Comparison of ENCODE assay signal across 11 cellular contexts in genomic region chr17:64278614-64279013, GRCh38. TPM values are rescaled to one million over a fixed set of nuclear protein-coding genes. Genes with fewer than 3 reads are reported as not detected.
A peak's percentile ranks its signal among the peaks of the same experiment; 100 is the strongest.
DNase-seq lines count a peak whose midpoint lies in the region; ATAC-seq and TF ChIP-seq lines count a peak whose summit lies in the region.
"Had no signal": no experiment of that assay in that cellular context is flagged by ENCODE, and none has a peak within 500 bp of the region (broad histone marks: within the 10 kb centered on the region; RNA-seq: fewer than 3 reads in every experiment).

No MANE protein-coding gene starts in this region.

- no peaks in the 10 kb centered on the region for H3K27me3 Mint-ChIP-seq in activated naive CD4-positive, alpha-beta T cell treated with anti-CD3 and anti-CD28 coated beads, Interleukin-2, amount 50 U/mL, for 24 hours
- H3K27me3 Mint-ChIP-seq in activated CD4-positive, alpha-beta memory T cell treated with anti-CD3 and anti-CD28 coated beads for 36 hours = no peaks in the 10 kb centered on the region
- H3K27me3 Mint-ChIP-seq: central memory CD8-positive, alpha-beta T cell; IgD-negative memory B cell had no signal

- H3K27me3 ChIP-seq in uterus = no peaks in the 10 kb centered on the region

- H3K27ac ChIP-seq in uterus = peak overlapping the region; percentile 13 to 36

- no peaks in the 10 kb centered on the region for H3K4me1 ChIP-seq in uterus

- no peak for DNase-seq in activated naive CD4-positive, alpha-beta T cell treated with anti-CD3 and anti-CD28 coated beads, Interleukin-2, amount 50 U/mL, for 72 hours (ENCODE audit: low spot score in 2 of 2)
- DNase-seq in activated CD4-positive, alpha-beta memory T cell treated with anti-CD3 and anti-CD28 coated beads for 36 hours = peak; percentile 45
- DNase-seq in iris pigment epithelial cell (ENCODE audit: low read depth) = peak; percentile 34
- DNase-seq in uterus = peak in 1 of 2 donors; percentile 27
- DNase-seq in ureter (ENCODE audit: low spot score) = no peak
- DNase-seq in NCI-H526 treated with DMSO at 0.1 percent for 48 hours (lab: John Stamatoyannopoulos, UW) = no peak
- DNase-seq: T-helper 1 cell had no signal

- no peaks in the 10 kb centered on the region for H3K9me3 ChIP-seq in uterus

- TF ChIP-seq POLR2A in uterus (IDR thresholded peaks at IDR 0.05) = no peak

- no peaks in the 10 kb centered on the region for H3K4me1 Mint-ChIP-seq in activated naive CD4-positive, alpha-beta T cell treated with anti-CD3 and anti-CD28 coated beads, Interleukin-2, amount 50 U/mL, for 24 hours
- H3K4me1 Mint-ChIP-seq in activated CD4-positive, alpha-beta memory T cell treated with anti-CD3 and anti-CD28 coated beads for 36 hours (ENCODE audit: low read depth) = peaks cover 6% of the 10 kb centered on the region
- H3K4me1 Mint-ChIP-seq: central memory CD8-positive, alpha-beta T cell had no signal

- no peak overlapping the region for H3K4me3 Mint-ChIP-seq in activated naive CD4-positive, alpha-beta T cell treated with anti-CD3 and anti-CD28 coated beads, Interleukin-2, amount 50 U/mL, for 24 hours
- H3K4me3 Mint-ChIP-seq in activated CD4-positive, alpha-beta memory T cell treated with anti-CD3 and anti-CD28 coated beads for 36 hours = no peak overlapping the region
- H3K4me3 Mint-ChIP-seq: central memory CD8-positive, alpha-beta T cell; IgD-negative memory B cell had no signal

- CTCF ChIA-PET in activated CD4-positive, alpha-beta memory T cell treated with anti-CD3 and anti-CD28 coated beads for 36 hours (lab: Charles Lee) = interaction anchor here (2.6 kb wide), 1 partner anchor 145 kb away, joined by 10 read pairs; no protein-coding TSS in a partner anchor

- no peak overlapping the region for H3K4me3 ChIP-seq in uterus

- POLR2A ChIA-PET in activated CD4-positive, alpha-beta memory T cell treated with anti-CD3 and anti-CD28 coated beads for 36 hours (lab: Charles Lee) = no interaction called here

- no peaks in the 10 kb centered on the region for H3K36me3 ChIP-seq in uterus

- TF ChIP-seq CTCF in uterus (IDR thresholded peaks at IDR 0.05) = no peak

- H3K27ac Mint-ChIP-seq in activated naive CD4-positive, alpha-beta T cell treated with anti-CD3 and anti-CD28 coated beads, Interleukin-2, amount 50 U/mL, for 24 hours = peak overlapping the region; percentile 52
- H3K27ac Mint-ChIP-seq in activated naive CD4-positive, alpha-beta T cell treated with anti-CD3 and anti-CD28 coated beads, Interleukin-2, amount 50 U/mL, for 72 hours = peak overlapping the region in 1 of 2 donors; percentile 44
- no peak overlapping the region for H3K27ac Mint-ChIP-seq in activated CD4-positive, alpha-beta memory T cell treated with anti-CD3 and anti-CD28 coated beads for 36 hours

- intact Hi-C loops in activated CD4-positive, alpha-beta memory T cell treated with anti-CD3 and anti-CD28 coated beads for 36 hours (cut with micrococcal nuclease) = no loop called here
- intact Hi-C loops in uterus (cut with DNase I; ENCODE audit: low total_unique reads) = no loop called here

- no peak for ATAC-seq in activated naive CD4-positive, alpha-beta T cell treated with anti-CD3 and anti-CD28 coated beads, Interleukin-2, amount 50 U/mL, for 72 hours
- ATAC-seq in GM18907 (IDR thresholded peaks at IDR 0.05; ENCODE audit: unreplicated experiment) = no peak

- no peaks in the 10 kb centered on the region for H3K36me3 Mint-ChIP-seq in activated naive CD4-positive, alpha-beta T cell treated with anti-CD3 and anti-CD28 coated beads, Interleukin-2, amount 50 U/mL, for 24 hours
- H3K36me3 Mint-ChIP-seq in activated naive CD4-positive, alpha-beta T cell treated with anti-CD3 and anti-CD28 coated beads, Interleukin-2, amount 50 U/mL, for 72 hours = no peaks in the 10 kb centered on the region
- no peaks in the 10 kb centered on the region for H3K36me3 Mint-ChIP-seq in activated CD4-positive, alpha-beta memory T cell treated with anti-CD3 and anti-CD28 coated beads for 36 hours
- H3K36me3 Mint-ChIP-seq: IgD-negative memory B cell had no signal

- H3K9me3 Mint-ChIP-seq in activated naive CD4-positive, alpha-beta T cell treated with anti-CD3 and anti-CD28 coated beads, Interleukin-2, amount 50 U/mL, for 24 hours = no peaks in the 10 kb centered on the region
- no peaks in the 10 kb centered on the region for H3K9me3 Mint-ChIP-seq in activated naive CD4-positive, alpha-beta T cell treated with anti-CD3 and anti-CD28 coated beads, Interleukin-2, amount 50 U/mL, for 72 hours
- H3K9me3 Mint-ChIP-seq in activated CD4-positive, alpha-beta memory T cell treated with anti-CD3 and anti-CD28 coated beads for 36 hours = no peaks in the 10 kb centered on the region
- H3K9me3 Mint-ChIP-seq: central memory CD8-positive, alpha-beta T cell; IgD-negative memory B cell had no signal

RNA-seq across cellular contexts. Expression of gene TEX2, which starts 15.6 kb away (rescaled TPM):
- 10 to 100 TPM; 12.1 to 14.7 TPM for total RNA-seq in activated naive CD4-positive, alpha-beta T cell treated with anti-CD3 and anti-CD28 coated beads, Interleukin-2, amount 50 U/mL, for 72 hours
- 10 to 100 TPM; 11.9 to 12.1 TPM for total RNA-seq in activated CD4-positive, alpha-beta memory T cell treated with anti-CD3 and anti-CD28 coated beads for 36 hours
- total RNA-seq in uterus = 10 to 100 TPM; 23.8 to 43.4 (median 35.6) TPM
- 31.6 TPM for total RNA-seq in ureter

Comparison
In these comparisons a context has a peak if more than half of its experiments do, and no peak if none do; other contexts are left out.
1. DNase-seq: peak in activated CD4-positive, alpha-beta memory T cell treated with anti-CD3 and anti-CD28 coated beads for 36 hours (single experiment) and iris pigment epithelial cell (single experiment); none in activated naive CD4-positive, alpha-beta T cell treated with anti-CD3 and anti-CD28 coated beads, Interleukin-2, amount 50 U/mL, for 72 hours (0 of 2), ureter (single experiment) and NCI-H526 treated with DMSO at 0.1 percent for 48 hours (single experiment).